Comparison of ENCODE assay signal across 1 cellular context in genomic region chr2:10120158-10120937, GRCh38.
A peak's percentile ranks its signal among the peaks of the same experiment; 100 is the strongest.
TF ChIP-seq lines count a peak whose summit lies in the region.

No MANE protein-coding gene starts in this region.

TF ChIP-seq in HepG2, 621 proteins besides CTCF, POLR2A, EP300 and RAD21 (continued from another document and continues in another):
- TF ChIP-seq ZBED4 (CRISPR knock-in tag; IDR thresholded peaks at IDR 0.05; ENCODE audit: borderline replicate concordance) (no peak), ZNF788 (CRISPR knock-in tag; IDR thresholded peaks at IDR 0.05; ENCODE audit: borderline replicate concordance) (peak; percentile 64; the same call in 1 of the 2 replicates), ZNF652 (CRISPR knock-in tag; IDR thresholded peaks at IDR 0.05; ENCODE audit: borderline replicate concordance, low read depth) (no peak), SRSF1 (optimal IDR thresholded peaks at IDR 0.05; ENCODE audit: low read depth, low read length) (peak; percentile 41), TAF15 (IDR thresholded peaks at IDR 0.05; ENCODE audit: low read depth, low read length, poor library complexity, severe bottlenecking) (peak; percentile 26), ZNF430 (CRISPR knock-in tag; IDR thresholded peaks at IDR 0.05) (peak; percentile 73; the same call in 1 of the 2 replicates), ZNF598 (CRISPR knock-in tag; IDR thresholded peaks at IDR 0.05; ENCODE audit: borderline replicate concordance) (peak; percentile 58; the same call in 1 of the 2 replicates), ZNF282 (IDR thresholded peaks at IDR 0.05; ENCODE audit: partially characterized antibody) (no peak), ONECUT2 (CRISPR knock-in tag; IDR thresholded peaks at IDR 0.05) (peak; percentile 46; the same call in 1 of the 2 replicates), FLYWCH1 (CRISPR knock-in tag; IDR thresholded peaks at IDR 0.05) (peak; percentile 53; the same call in 1 of the 2 replicates), NFE2 (CRISPR knock-in tag; IDR thresholded peaks at IDR 0.05) (peak; percentile 68), SRF (IDR thresholded peaks at IDR 0.05; ENCODE audit: low read depth, low read length) (no peak), KLF15 (CRISPR knock-in tag; IDR thresholded peaks at IDR 0.05; ENCODE audit: borderline replicate concordance) (peak; percentile 94), ZNF766 (CRISPR knock-in tag; IDR thresholded peaks at IDR 0.05; ENCODE audit: borderline replicate concordance) (peak; percentile 79; the same call in 1 of the 2 replicates), HES4 (CRISPR knock-in tag; IDR thresholded peaks at IDR 0.05; ENCODE audit: borderline replicate concordance) (peak; percentile 83; the same call in 1 of the 2 replicates), SP2 (CRISPR knock-in tag; IDR thresholded peaks at IDR 0.05) (peak; percentile 75), SSRP1 (CRISPR knock-in tag; IDR thresholded peaks at IDR 0.05) (no peak), ZNF564 (CRISPR knock-in tag; IDR thresholded peaks at IDR 0.05) (peak; percentile 88), MZF1 (CRISPR knock-in tag; IDR thresholded peaks at IDR 0.05; ENCODE audit: borderline replicate concordance) (no peak), HNF4G (IDR thresholded peaks at IDR 0.05; ENCODE audit: borderline replicate concordance, low read depth, low read length) (peak; percentile 71; the same call in 1 of the 2 replicates), HNF4G (CRISPR knock-in tag; IDR thresholded peaks at IDR 0.05; ENCODE audit: borderline replicate concordance, low read depth) (peak; percentile 58), HNRNPK (IDR thresholded peaks at IDR 0.05; ENCODE audit: low read depth, low read length, poor library complexity, severe bottlenecking) (peak; percentile 65), SAP130 (CRISPR knock-in tag; IDR thresholded peaks at IDR 0.05; ENCODE audit: low read depth) (peak; percentile 99), CREM (IDR thresholded peaks at IDR 0.05) (0 out of 2 replicates have a peak, but pooled peaks have one; percentile 22), CREM (CRISPR knock-in tag; IDR thresholded peaks at IDR 0.05) (no peak), ZNF703 (CRISPR knock-in tag; IDR thresholded peaks at IDR 0.05; ENCODE audit: borderline replicate concordance) (no peak; the same call in 1 of the 2 replicates), ZNF891 (CRISPR knock-in tag; IDR thresholded peaks at IDR 0.05) (peak; percentile 88), NR0B2 (CRISPR knock-in tag; IDR thresholded peaks at IDR 0.05) (peak; percentile 97), ZFP36 (IDR thresholded peaks at IDR 0.05; ENCODE audit: borderline replicate concordance, low read depth, low read length, partially characterized antibody) (no peak), SATB2 (CRISPR knock-in tag; IDR thresholded peaks at IDR 0.05) (0 out of 2 replicates have a peak, but pooled peaks have one; percentile 60), TP53 (CRISPR knock-in tag; conservative IDR thresholded peaks at IDR 0.05) (peak; percentile 87), ZNF256 (CRISPR knock-in tag; conservative IDR thresholded peaks at IDR 0.05) (peak; percentile 56), MAFK (conservative IDR thresholded peaks at IDR 0.05 in 1 of 2, IDR thresholded peaks at IDR 0.05 in 1 of 2; ENCODE audit: low read length in 2 of 2) (no peak; a peak in 1 of 4 replicates), ZNF362 (CRISPR knock-in tag; IDR thresholded peaks at IDR 0.05; ENCODE audit: borderline replicate concordance) (peak; percentile 81; the same call in 1 of the 2 replicates), RFXAP (CRISPR knock-in tag; IDR thresholded peaks at IDR 0.05; ENCODE audit: borderline replicate concordance) (peak; percentile 75), IRF2 (CRISPR knock-in tag; IDR thresholded peaks at IDR 0.05) (peak; percentile 82; the same call in 1 of the 2 replicates), NRL (CRISPR knock-in tag; IDR thresholded peaks at IDR 0.05; ENCODE audit: borderline replicate concordance) (peak; percentile 97), PCBP1 (IDR thresholded peaks at IDR 0.05; ENCODE audit: borderline replicate concordance, low read depth, low read length) (0 out of 2 replicates have a peak, but pooled peaks have one; percentile 65), SP140L (CRISPR knock-in tag; IDR thresholded peaks at IDR 0.05; ENCODE audit: borderline replicate concordance) (no peak), ZNF691 (CRISPR knock-in tag; IDR thresholded peaks at IDR 0.05; ENCODE audit: borderline replicate concordance, low read depth) (peak; percentile 98), TEAD3 (CRISPR knock-in tag; optimal IDR thresholded peaks at IDR 0.05; ENCODE audit: borderline replicate concordance) (peak; percentile 89), HOXA7 (CRISPR knock-in tag; IDR thresholded peaks at IDR 0.05) (no peak), EHMT2 (IDR thresholded peaks at IDR 0.05; ENCODE audit: borderline replicate concordance, low read depth, low read length) (no peak), ZNF674 (CRISPR knock-in tag; IDR thresholded peaks at IDR 0.05; ENCODE audit: low read depth) (peak; percentile 26; the same call in 1 of the 2 replicates)
- TF ChIP-seq, protein P1, sequence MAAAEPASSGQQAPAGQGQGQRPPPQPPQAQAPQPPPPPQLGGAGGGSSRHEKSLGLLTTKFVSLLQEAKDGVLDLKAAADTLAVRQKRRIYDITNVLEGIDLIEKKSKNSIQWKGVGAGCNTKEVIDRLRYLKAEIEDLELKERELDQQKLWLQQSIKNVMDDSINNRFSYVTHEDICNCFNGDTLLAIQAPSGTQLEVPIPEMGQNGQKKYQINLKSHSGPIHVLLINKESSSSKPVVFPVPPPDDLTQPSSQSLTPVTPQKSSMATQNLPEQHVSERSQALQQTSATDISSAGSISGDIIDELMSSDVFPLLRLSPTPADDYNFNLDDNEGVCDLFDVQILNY (CRISPR knock-in tag; conservative IDR thresholded peaks at IDR 0.05), result peak; percentile 11; the same call in 1 of the 2 replicates
- TF ChIP-seq, protein P2, sequence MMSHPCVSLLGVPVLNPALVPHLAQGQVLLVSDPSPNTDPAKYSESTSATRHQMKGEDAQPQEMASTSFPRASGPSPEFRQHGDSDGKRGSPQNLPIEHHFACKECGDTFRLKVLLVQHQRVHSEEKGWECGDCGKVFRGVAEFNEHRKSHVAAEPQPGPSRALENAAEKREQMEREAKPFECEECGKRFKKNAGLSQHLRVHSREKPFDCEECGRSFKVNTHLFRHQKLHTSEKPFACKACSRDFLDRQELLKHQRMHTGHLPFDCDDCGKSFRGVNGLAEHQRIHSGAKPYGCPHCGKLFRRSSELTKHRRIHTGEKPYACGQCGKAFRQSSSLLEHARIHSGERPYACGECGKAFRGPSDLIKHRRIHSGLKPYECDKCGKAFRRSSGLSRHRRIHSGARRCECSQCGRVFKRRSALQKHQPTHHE (CRISPR knock-in tag; IDR thresholded peaks at IDR 0.05; ENCODE audit: borderline replicate concordance), result peak; percentile 81
- TF ChIP-seq, protein P3, sequence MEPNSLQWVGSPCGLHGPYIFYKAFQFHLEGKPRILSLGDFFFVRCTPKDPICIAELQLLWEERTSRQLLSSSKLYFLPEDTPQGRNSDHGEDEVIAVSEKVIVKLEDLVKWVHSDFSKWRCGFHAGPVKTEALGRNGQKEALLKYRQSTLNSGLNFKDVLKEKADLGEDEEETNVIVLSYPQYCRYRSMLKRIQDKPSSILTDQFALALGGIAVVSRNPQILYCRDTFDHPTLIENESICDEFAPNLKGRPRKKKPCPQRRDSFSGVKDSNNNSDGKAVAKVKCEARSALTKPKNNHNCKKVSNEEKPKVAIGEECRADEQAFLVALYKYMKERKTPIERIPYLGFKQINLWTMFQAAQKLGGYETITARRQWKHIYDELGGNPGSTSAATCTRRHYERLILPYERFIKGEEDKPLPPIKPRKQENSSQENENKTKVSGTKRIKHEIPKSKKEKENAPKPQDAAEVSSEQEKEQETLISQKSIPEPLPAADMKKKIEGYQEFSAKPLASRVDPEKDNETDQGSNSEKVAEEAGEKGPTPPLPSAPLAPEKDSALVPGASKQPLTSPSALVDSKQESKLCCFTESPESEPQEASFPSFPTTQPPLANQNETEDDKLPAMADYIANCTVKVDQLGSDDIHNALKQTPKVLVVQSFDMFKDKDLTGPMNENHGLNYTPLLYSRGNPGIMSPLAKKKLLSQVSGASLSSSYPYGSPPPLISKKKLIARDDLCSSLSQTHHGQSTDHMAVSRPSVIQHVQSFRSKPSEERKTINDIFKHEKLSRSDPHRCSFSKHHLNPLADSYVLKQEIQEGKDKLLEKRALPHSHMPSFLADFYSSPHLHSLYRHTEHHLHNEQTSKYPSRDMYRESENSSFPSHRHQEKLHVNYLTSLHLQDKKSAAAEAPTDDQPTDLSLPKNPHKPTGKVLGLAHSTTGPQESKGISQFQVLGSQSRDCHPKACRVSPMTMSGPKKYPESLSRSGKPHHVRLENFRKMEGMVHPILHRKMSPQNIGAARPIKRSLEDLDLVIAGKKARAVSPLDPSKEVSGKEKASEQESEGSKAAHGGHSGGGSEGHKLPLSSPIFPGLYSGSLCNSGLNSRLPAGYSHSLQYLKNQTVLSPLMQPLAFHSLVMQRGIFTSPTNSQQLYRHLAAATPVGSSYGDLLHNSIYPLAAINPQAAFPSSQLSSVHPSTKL (CRISPR knock-in tag; IDR thresholded peaks at IDR 0.05), result peak; percentile 72
- TF ChIP-seq, protein P4, sequence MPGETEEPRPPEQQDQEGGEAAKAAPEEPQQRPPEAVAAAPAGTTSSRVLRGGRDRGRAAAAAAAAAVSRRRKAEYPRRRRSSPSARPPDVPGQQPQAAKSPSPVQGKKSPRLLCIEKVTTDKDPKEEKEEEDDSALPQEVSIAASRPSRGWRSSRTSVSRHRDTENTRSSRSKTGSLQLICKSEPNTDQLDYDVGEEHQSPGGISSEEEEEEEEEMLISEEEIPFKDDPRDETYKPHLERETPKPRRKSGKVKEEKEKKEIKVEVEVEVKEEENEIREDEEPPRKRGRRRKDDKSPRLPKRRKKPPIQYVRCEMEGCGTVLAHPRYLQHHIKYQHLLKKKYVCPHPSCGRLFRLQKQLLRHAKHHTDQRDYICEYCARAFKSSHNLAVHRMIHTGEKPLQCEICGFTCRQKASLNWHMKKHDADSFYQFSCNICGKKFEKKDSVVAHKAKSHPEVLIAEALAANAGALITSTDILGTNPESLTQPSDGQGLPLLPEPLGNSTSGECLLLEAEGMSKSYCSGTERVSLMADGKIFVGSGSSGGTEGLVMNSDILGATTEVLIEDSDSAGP (CRISPR knock-in tag; IDR thresholded peaks at IDR 0.05; ENCODE audit: borderline replicate concordance), result peak; percentile 96
- TF ChIP-seq, protein P5, sequence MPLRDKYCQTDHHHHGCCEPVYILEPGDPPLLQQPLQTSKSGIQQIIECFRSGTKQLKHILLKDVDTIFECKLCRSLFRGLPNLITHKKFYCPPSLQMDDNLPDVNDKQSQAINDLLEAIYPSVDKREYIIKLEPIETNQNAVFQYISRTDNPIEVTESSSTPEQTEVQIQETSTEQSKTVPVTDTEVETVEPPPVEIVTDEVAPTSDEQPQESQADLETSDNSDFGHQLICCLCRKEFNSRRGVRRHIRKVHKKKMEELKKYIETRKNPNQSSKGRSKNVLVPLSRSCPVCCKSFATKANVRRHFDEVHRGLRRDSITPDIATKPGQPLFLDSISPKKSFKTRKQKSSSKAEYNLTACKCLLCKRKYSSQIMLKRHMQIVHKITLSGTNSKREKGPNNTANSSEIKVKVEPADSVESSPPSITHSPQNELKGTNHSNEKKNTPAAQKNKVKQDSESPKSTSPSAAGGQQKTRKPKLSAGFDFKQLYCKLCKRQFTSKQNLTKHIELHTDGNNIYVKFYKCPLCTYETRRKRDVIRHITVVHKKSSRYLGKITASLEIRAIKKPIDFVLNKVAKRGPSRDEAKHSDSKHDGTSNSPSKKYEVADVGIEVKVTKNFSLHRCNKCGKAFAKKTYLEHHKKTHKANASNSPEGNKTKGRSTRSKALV (CRISPR knock-in tag; IDR thresholded peaks at IDR 0.05), result peak; percentile 83
